ENCODE assay signal across 2 cellular contexts in the genomic region with DNA sequence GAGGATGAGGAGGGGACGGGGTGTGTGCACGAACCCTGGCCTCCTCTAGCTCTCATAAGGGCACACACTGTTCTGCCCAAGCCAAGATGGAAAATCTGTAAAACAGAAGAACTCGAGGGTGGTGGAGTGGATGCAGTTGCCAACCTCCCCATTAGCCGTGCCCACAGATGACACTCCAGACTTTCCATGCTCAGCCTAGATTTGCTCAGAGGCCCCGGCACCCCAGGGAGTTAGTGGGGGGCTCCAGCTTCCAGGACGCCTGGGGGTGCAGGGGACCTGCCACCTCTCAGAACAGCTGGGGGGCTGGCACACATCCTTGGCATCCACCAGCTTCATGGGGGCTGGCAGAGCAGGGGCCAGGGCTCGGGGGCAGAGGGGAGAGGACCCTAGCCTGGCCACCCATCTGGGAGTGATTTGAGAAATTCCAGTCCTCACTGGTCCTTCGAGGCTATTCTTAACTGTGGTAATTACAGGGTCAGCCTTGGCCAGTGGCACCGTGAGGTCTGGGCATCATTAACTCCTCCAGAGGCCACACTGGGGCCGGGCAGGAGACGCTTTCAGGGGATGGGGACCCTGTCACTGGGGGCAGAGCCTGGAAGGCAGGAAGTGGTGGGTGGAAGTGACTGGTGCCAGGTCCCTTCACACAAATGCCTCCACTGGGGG.
A peak's percentile ranks its signal among the peaks of the same experiment; 100 is the strongest.
TF ChIP-seq lines count a peak whose summit lies in the region.

No MANE protein-coding gene starts in this region.

TF ChIP-seq in HCT116, 20 proteins besides CTCF, POLR2A, EP300 and RAD21:
- TF ChIP-seq POLR2AphosphoS5 (IDR thresholded peaks at IDR 0.05; ENCODE audit: low read depth, low read length) = no peak

TF ChIP-seq in K562, 482 proteins besides CTCF, POLR2A, EP300 and RAD21:
- TF ChIP-seq FOXJ3 (CRISPR knock-in tag; IDR thresholded peaks at IDR 0.05) (no peak), POLR2G (IDR thresholded peaks at IDR 0.05; ENCODE audit: low read depth, low read length) (0 out of 2 replicates have a peak, but pooled peaks have one; percentile 7)
TF ChIP-seq in K562: peak in this region for 1.
